ENCODE assay signal across 9 cellular contexts in the genomic region with DNA sequence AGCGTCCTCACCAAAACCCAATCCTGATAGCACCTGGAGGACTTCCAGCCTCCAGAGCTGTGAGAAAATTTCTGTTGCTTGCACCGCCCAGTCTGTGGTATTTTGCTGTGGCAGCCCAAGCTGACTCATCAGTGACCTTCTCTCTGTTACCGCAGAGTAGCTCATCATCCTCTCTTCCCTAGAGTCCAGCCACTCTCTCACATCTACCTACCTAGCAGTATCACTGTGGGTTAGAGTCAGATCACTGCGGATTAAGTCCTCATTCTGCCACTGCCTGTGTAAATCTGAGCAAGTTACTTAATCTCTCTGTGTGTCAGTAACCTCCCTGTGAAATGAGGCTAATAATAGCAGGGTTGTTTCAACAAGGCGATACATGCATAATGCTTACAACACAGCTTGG. TPM values are rescaled to one million over a fixed set of nuclear protein-coding genes. Genes with fewer than 3 reads are reported as not detected.
DNase-seq lines count a peak whose midpoint lies in the region; ATAC-seq and TF ChIP-seq lines count a peak whose summit lies in the region.
"Had no signal": no experiment of that assay in that cellular context is flagged by ENCODE, and none has a peak within 500 bp of the region (broad histone marks: within the 10 kb centered on the region; RNA-seq: fewer than 3 reads in every experiment).

No MANE protein-coding gene starts in this region.

- H3K4me1 ChIP-seq in H9 (ENCODE audit: insufficient read depth, low read length), result no peaks in the 10 kb centered on the region

- no peaks in the 10 kb centered on the region for H3K23me2 ChIP-seq in H9 (ENCODE audit: insufficient read length, low read depth, low read length, poor library complexity, severe bottlenecking)

- no peaks in the 10 kb centered on the region for H4K20me1 ChIP-seq in H9 (ENCODE audit: control insufficient read depth, insufficient read depth, insufficient read length)

- H3K9ac ChIP-seq in H9 (ENCODE audit: extremely low read depth, insufficient read length, low read length), result no peak overlapping the region

- POLR2A ChIA-PET in RWPE1 (lab: Yijun Ruan, JAX; ENCODE audit: low non-redundant PET), result no interaction called here

- H2AFZ ChIP-seq in H9 (ENCODE audit: low read length), result no peak overlapping the region

- no peak overlapping the region for H4K91ac ChIP-seq in H9 (ENCODE audit: insufficient read length, low read depth, low read length)

- no peak overlapping the region for H2AK5ac ChIP-seq in H9 (ENCODE audit: insufficient read length, low read length)

- no peak overlapping the region for H3K4me3 ChIP-seq in retinal pigment epithelial cell (ENCODE audit: low read length)

- no peak overlapping the region for H2BK15ac ChIP-seq in H9 (ENCODE audit: low read depth, low read length)

- no peak overlapping the region for H2BK120ac ChIP-seq in H9 (ENCODE audit: low read depth, low read length, poor library complexity, severe bottlenecking)

- H3K4me1 Mint-ChIP-seq in H9, result peaks cover 7 to 8% of the 10 kb centered on the region in 2 experiments

- no peak overlapping the region for H3K4me3 Mint-ChIP-seq in H9
- H3K4me3 Mint-ChIP-seq: nephron had no signal

- no CpG with 5 or more reads among the region's 5 CpGs for WGBS in H9 (ENCODE audit: extremely low coverage, insufficient read length, low lambda C conversion rate)

- H4K5ac ChIP-seq in H9 (ENCODE audit: insufficient read length, low read depth, low read length), result no peak overlapping the region

- H3K79me1 ChIP-seq in H9 (ENCODE audit: insufficient read depth, low read depth, low read length, poor library complexity, severe bottlenecking), result no peaks in the 10 kb centered on the region

- H3K4me2 ChIP-seq in H9 (ENCODE audit: insufficient read depth, insufficient read length, low read length), result no peak overlapping the region

- no peak overlapping the region for H2BK5ac ChIP-seq in H9 (ENCODE audit: insufficient read length, low read length)

- no peak overlapping the region for H3K23ac ChIP-seq in H9 (ENCODE audit: insufficient read length, low read depth, low read length)

- no peaks in the 10 kb centered on the region for H3K36me3 Mint-ChIP-seq in H9 (ENCODE audit: insufficient read depth in 1 of 3, low read depth in 3 of 3)

- in situ Hi-C loops in GM13977 (cut with MboI; ENCODE audit: low pct_unique_long_range_greater_than_20kb, low sequenced_read_pairs, unreplicated experiment), result no loop called here

- no peak overlapping the region for H3T11ph ChIP-seq in H9 (ENCODE audit: low read length)

- H4K8ac ChIP-seq in H9 (replicated peaks; ENCODE audit: insufficient read length, low read depth, low read length), result no peak overlapping the region

- no peaks in the 10 kb centered on the region for H3K27me3 ChIP-seq in H9 (ENCODE audit: insufficient read depth, low read length)

- no peak overlapping the region for H2BK12ac ChIP-seq in H9 (ENCODE audit: insufficient read length, low read depth, low read length)

- H3K79me2 ChIP-seq in H9 (ENCODE audit: insufficient read depth, low read length), result no peaks in the 10 kb centered on the region

- H3K14ac ChIP-seq in H9 (ENCODE audit: insufficient read depth, low read length), result no peak overlapping the region

- H3K18ac ChIP-seq in H9 (ENCODE audit: insufficient read length, low read depth, low read length), result no peak overlapping the region

- H3K27me3 Mint-ChIP-seq in H9 (ENCODE audit: low read depth), result no peaks in the 10 kb centered on the region

- H3K9me3 ChIP-seq in H9 (ENCODE audit: control insufficient read depth, low read depth, low read length), result no peaks in the 10 kb centered on the region

- H3K9me3 Mint-ChIP-seq in H9, result no peaks in the 10 kb centered on the region
- H3K9me3 Mint-ChIP-seq: nephron had no signal

- ATAC-seq in HG02943 (IDR thresholded peaks at IDR 0.05; ENCODE audit: low read depth, unreplicated experiment), result peak; percentile 53

- H3K56ac ChIP-seq in H9 (ENCODE audit: insufficient read length, low read depth, low read length), result no peak overlapping the region

- H3K4ac ChIP-seq in H9 (ENCODE audit: low read depth, low read length), result no peak overlapping the region

- H2BK20ac ChIP-seq in H9 (ENCODE audit: low read depth, low read length, poor library complexity, severe bottlenecking), result no peak overlapping the region

- TF ChIP-seq CTCF in GM13977 (IDR thresholded peaks at IDR 0.05; ENCODE audit: extremely low read depth, insufficient read depth, missing control alignments) (no peak), RWPE1 (conservative IDR thresholded peaks at IDR 0.05; ENCODE audit: low read depth) (no peak), retinal pigment epithelial cell (conservative IDR thresholded peaks at IDR 0.05; ENCODE audit: low read depth, low read length) (no peak), H9 (conservative IDR thresholded peaks at IDR 0.05) (no peak)

- CTCF ChIA-PET in RWPE1 (lab: Yijun Ruan, JAX), result interaction anchor here (0.6 to 0.8 kb wide), 2 partner anchors 14 to 26 kb away, joined by 3 to 4 read pairs; no protein-coding TSS in a partner anchor

- H3K27ac Mint-ChIP-seq in H9, result 0 out of 7 replicates have a peak overlapping the region, but pooled peaks of 1 of the 3 experiments have one; percentile 21
- H3K27ac Mint-ChIP-seq: nephron had no signal

- peak; percentile 40 for DNase-seq in GM13977 (ENCODE audit: low spot score)
- DNase-seq in RWPE1 (ENCODE audit: low spot score), result peak; percentile 64
- peak; percentile 32 for DNase-seq in amniotic stem cell (lab: John Stamatoyannopoulos, UW)
- DNase-seq in retinal pigment epithelial cell (ENCODE audit: low read depth), result peak; percentile 26
- DNase-seq in H9, result no peak
- no peak for DNase-seq in superior temporal gyrus (ENCODE audit: extremely low spot score)
- DNase-seq in DMS 273 treated with DMSO at 0.1 percent for 48 hours (lab: John Stamatoyannopoulos, UW), result no peak

- H3K27ac ChIP-seq in RWPE1 (peak overlapping the region; percentile 39; the same call in 1 of the 2 replicates), H9 (ENCODE audit: insufficient read length, low read depth, low read length) (no peak overlapping the region)

RNA-seq across cellular contexts. Expression of a gene that starts 40.3 kb away (rescaled TPM):
- 17.6 and 17.9 TPM in 2 replicates for total RNA-seq in H9 (2021)

Comparison
In these comparisons a context has a peak if more than half of its experiments do, and no peak if none do; other contexts are left out.
1. DNase-seq: peak in GM13977 (single experiment), RWPE1 (single experiment), amniotic stem cell (single experiment) and retinal pigment epithelial cell (single experiment); none in H9 (single experiment), superior temporal gyrus (single experiment) and DMS 273 treated with DMSO at 0.1 percent for 48 hours (single experiment).